Comparison of ENCODE assay signal across 8 cellular contexts in genomic region chr9:35945341-35946018, GRCh38. TPM values are rescaled to one million over a fixed set of nuclear protein-coding genes. Genes with fewer than 3 reads are reported as not detected.
DNase-seq lines count a peak whose midpoint lies in the region; ATAC-seq, FAIRE-seq and TF ChIP-seq lines count a peak whose summit lies in the region.

No MANE protein-coding gene starts in this region.

- peak; percentile 35 for DNase-seq in DMS153 (lab: John Stamatoyannopoulos, UW)
- DNase-seq in KBM-7 = peak; percentile 68
- peak; percentile 64 for DNase-seq in RPMI8226
- peak; percentile 49 for DNase-seq in activated effector memory CD4-positive, alpha-beta T cell treated with Interleukin-2 at 50 U/mL for 16 hours
- DNase-seq in frontal cortex (ENCODE audit: low spot score in 2 of 2) = peak; percentile 12 to 54
- peak; percentile 73 to 87 (median 82) for DNase-seq in pancreas
- peak; percentile 88 for DNase-seq in transverse colon

- 29% methylated on average over 10 of the region's 10 CpGs for WGBS in pancreas, 2 donors
- WGBS in transverse colon (ENCODE audit: low coverage in 1 of 2), 2 donors = 31 to 36% methylated on average over 10 of the region's 10 CpGs

- no peak overlapping the region for H3K27ac ChIP-seq in pancreas
- H3K27ac ChIP-seq in transverse colon = peak overlapping the region; percentile 54 to 74 (median 71)

- TF ChIP-seq EP300 in transverse colon (IDR thresholded peaks at IDR 0.05; ENCODE audit: low read depth) = no peak

- no peaks in the 10 kb centered on the region for H3K36me3 ChIP-seq in pancreas
- H3K36me3 ChIP-seq in transverse colon = no peaks in the 10 kb centered on the region

- TF ChIP-seq CTCF in pancreas (IDR thresholded peaks at IDR 0.05) = peak; percentile 60 to 73 (median 70)
- peak; percentile 76 to 88 (median 84) for TF ChIP-seq CTCF in transverse colon (IDR thresholded peaks at IDR 0.05)

- intact Hi-C loops in pancreas (cut with DNase I) (loop anchor here in 1 of 3 donors (5.0 kb wide), 1 partner anchor 43 kb away; no protein-coding TSS in a partner anchor), transverse colon (cut with DNase I; ENCODE audit: low total_unique reads) (loop anchor here (5.0 kb wide), 1 partner anchor 38 kb away; the partner anchor contains the start of genes HRCT1 and SPAAR)

- H3K9me3 ChIP-seq in pancreas (no peaks in the 10 kb centered on the region), transverse colon (no peaks in the 10 kb centered on the region)

- in situ Hi-C loops in KBM-7 (cut with MboI; ENCODE audit: low pct_unique_long_range_greater_than_20kb, low sequenced_read_pairs) (no loop called here), transverse colon (cut with MboI; ENCODE audit: low pct_ligation_motif_present in 1 of 4, low pct_unique_long_range_greater_than_20kb in 1 of 4, low sequenced_read_pairs in 3 of 4) (no loop called here)

- peak; percentile 92 to 97 (median 96) for ATAC-seq in pancreas
- ATAC-seq in HG03442 (IDR thresholded peaks at IDR 0.05; ENCODE audit: unreplicated experiment) = no peak

- H3K27me3 ChIP-seq in pancreas (no peaks in the 10 kb centered on the region), transverse colon (no peaks in the 10 kb centered on the region)

- H3K4me3 ChIP-seq in pancreas (peak overlapping the region in 2 of 4 donors; percentile 16 to 17), transverse colon (peak overlapping the region in 1 of 4 donors; percentile 8)

- TF ChIP-seq POLR2A in transverse colon (IDR thresholded peaks at IDR 0.05) = no peak

- peak; percentile 62 for FAIRE-seq in frontal cortex (lab: Jason Lieb, UNC)
- FAIRE-seq in pancreas (lab: Jason Lieb, UNC) = peak; percentile 26

- H3K4me1 ChIP-seq in pancreas = no peaks in the 10 kb centered on the region
- H3K4me1 ChIP-seq in transverse colon = peaks cover 5 to 69% (median 54%) of the 10 kb centered on the region in 4 donors

RNA-seq across cellular contexts. Expression of gene OR2S2, which starts 12.5 kb away (rescaled TPM):
- not detected for total RNA-seq in frontal cortex
- total RNA-seq in pancreas = not detected
- not detected for polyA plus RNA-seq in pancreas
- total RNA-seq in transverse colon = not detected

RNA-seq across cellular contexts. Expression of gene SPAAR, which starts 36.2 kb away (rescaled TPM):
- 0.41 TPM for total RNA-seq in frontal cortex
- under 1 TPM in 5 of 6 donors, not detected in 1; 0.12 to 0.74 (median 0.44) TPM for total RNA-seq in pancreas
- 1 to 10 TPM in 1 of 2 donors, under 1 TPM in 1; 0.31 to 1.6 TPM for polyA plus RNA-seq in pancreas
- total RNA-seq in transverse colon = 1 to 10 TPM in 1 of 4 donors, under 1 TPM in 1, not detected in 2; 0.68 to 2.5 TPM

RNA-seq across cellular contexts. Expression of gene HRCT1, which starts 39.5 kb away (rescaled TPM):
- 0.82 TPM for total RNA-seq in frontal cortex
- total RNA-seq in pancreas = 1 to 10 TPM in 3 of 6 donors, under 1 TPM in 3; 0.43 to 1.5 (median 0.83) TPM
- polyA plus RNA-seq in pancreas = 1 to 10 TPM in 1 of 2 donors, under 1 TPM in 1; 0.33 to 1.5 TPM
- 10 to 100 TPM; 23.9 to 60.2 (median 34.3) TPM for total RNA-seq in transverse colon

Comparison
In these comparisons a context has a peak if more than half of its experiments do, and no peak if none do; other contexts are left out.
1. DNase-seq: peak in every context shown above with its lines; median percentile 88 in transverse colon; 82 in pancreas; 68 in KBM-7; 64 in RPMI8226; 49 in activated effector memory CD4-positive, alpha-beta T cell treated with Interleukin-2 at 50 U/mL for 16 hours; 35 in DMS153; 33 in frontal cortex.
2. H3K27ac ChIP-seq: peak in transverse colon (4 of 4); none in pancreas (0 of 4).
3. RNA of gene HRCT1, which starts 39.5 kb away (total RNA-seq): 23.9 to 60.2 TPM in transverse colon; 0.43 to 1.5 TPM in pancreas and 0.82 TPM in frontal cortex (single experiment); every median in the first group is over 10 times any median in the second.